Comparison of ENCODE assay signal across 1 cellular context in genomic region chr3:149299938-149300791, GRCh38.
TF ChIP-seq lines count a peak whose summit lies in the region.

No MANE protein-coding gene starts in this region.

TF ChIP-seq in HepG2, 621 proteins besides CTCF, POLR2A, EP300 and RAD21 (continued from another document and continues in another):
- TF ChIP-seq ZSCAN9 (CRISPR knock-in tag; IDR thresholded peaks at IDR 0.05; ENCODE audit: borderline replicate concordance), result no peak
- no peak for TF ChIP-seq ZNF563 (CRISPR knock-in tag; IDR thresholded peaks at IDR 0.05)
- no peak for TF ChIP-seq SALL2 (CRISPR knock-in tag; IDR thresholded peaks at IDR 0.05)
- no peak for TF ChIP-seq ZFP82 (CRISPR knock-in tag; IDR thresholded peaks at IDR 0.05; ENCODE audit: borderline replicate concordance)
- TF ChIP-seq ZFP91 (CRISPR knock-in tag; IDR thresholded peaks at IDR 0.05; ENCODE audit: borderline replicate concordance), result no peak
- TF ChIP-seq PRDM15 (CRISPR knock-in tag; IDR thresholded peaks at IDR 0.05), result no peak
- TF ChIP-seq THAP7 (CRISPR knock-in tag; IDR thresholded peaks at IDR 0.05), result no peak
- TF ChIP-seq ZNF713 (CRISPR knock-in tag; IDR thresholded peaks at IDR 0.05), result no peak
- TF ChIP-seq SMC3 (IDR thresholded peaks at IDR 0.05; ENCODE audit: low read length), result no peak
- no peak for TF ChIP-seq BHLHE40 (IDR thresholded peaks at IDR 0.05; ENCODE audit: low read length)
- TF ChIP-seq ZNF317 (CRISPR knock-in tag; IDR thresholded peaks at IDR 0.05), result no peak
- no peak for TF ChIP-seq ZNF350 (CRISPR knock-in tag; IDR thresholded peaks at IDR 0.05; ENCODE audit: borderline replicate concordance, low read depth)
- TF ChIP-seq NFYB (CRISPR knock-in tag; IDR thresholded peaks at IDR 0.05), result no peak
- TF ChIP-seq MAX (IDR thresholded peaks at IDR 0.05), result peak; percentile 20; the same call in 1 of the 2 replicates
- TF ChIP-seq CEBPG (CRISPR knock-in tag; IDR thresholded peaks at IDR 0.05), result peak; percentile 58; the same call in 1 of the 2 replicates
- peak; percentile 16; the same call in 1 of the 2 replicates for TF ChIP-seq MLX (CRISPR knock-in tag; IDR thresholded peaks at IDR 0.05)
- no peak for TF ChIP-seq AHR (CRISPR knock-in tag; IDR thresholded peaks at IDR 0.05)
- TF ChIP-seq ZNF281 (CRISPR knock-in tag; IDR thresholded peaks at IDR 0.05; ENCODE audit: borderline replicate concordance), result no peak
- no peak for TF ChIP-seq TMF1 (CRISPR knock-in tag; IDR thresholded peaks at IDR 0.05; ENCODE audit: low read depth)
- no peak for TF ChIP-seq CCAR2 (optimal IDR thresholded peaks at IDR 0.05; ENCODE audit: low read depth, low read length)
- no peak for TF ChIP-seq SNAPC2 (CRISPR knock-in tag; IDR thresholded peaks at IDR 0.05)
- peak; percentile 66 for TF ChIP-seq PAXIP1 (CRISPR knock-in tag; conservative IDR thresholded peaks at IDR 0.05)
- TF ChIP-seq MYNN (CRISPR knock-in tag; IDR thresholded peaks at IDR 0.05; ENCODE audit: low read depth), result no peak
- no peak for TF ChIP-seq ATAD3A (CRISPR knock-in tag; IDR thresholded peaks at IDR 0.05)
- TF ChIP-seq ZNF776 (CRISPR knock-in tag; IDR thresholded peaks at IDR 0.05), result no peak
- peak; percentile 75 for TF ChIP-seq ARID5B (CRISPR knock-in tag; IDR thresholded peaks at IDR 0.05)
- TF ChIP-seq ZNF484 (CRISPR knock-in tag; IDR thresholded peaks at IDR 0.05; ENCODE audit: borderline replicate concordance, low read depth), result no peak
- TF ChIP-seq SMARCE1 (IDR thresholded peaks at IDR 0.05; ENCODE audit: borderline replicate concordance), result no peak
- 0 out of 2 replicates have a peak, but pooled peaks have one; percentile 38 for TF ChIP-seq MXD4 (CRISPR knock-in tag; IDR thresholded peaks at IDR 0.05)
- no peak for TF ChIP-seq KLF12 (CRISPR knock-in tag; IDR thresholded peaks at IDR 0.05; ENCODE audit: borderline replicate concordance)
- no peak for TF ChIP-seq KDM5A (IDR thresholded peaks at IDR 0.05; ENCODE audit: borderline replicate concordance, low read length)
- TF ChIP-seq NCOA1 (CRISPR knock-in tag; IDR thresholded peaks at IDR 0.05), result no peak
- TF ChIP-seq ZNF784 (CRISPR knock-in tag; IDR thresholded peaks at IDR 0.05; ENCODE audit: borderline replicate concordance), result no peak
- TF ChIP-seq ZNF772 (CRISPR knock-in tag; IDR thresholded peaks at IDR 0.05), result no peak
- TF ChIP-seq RXRB (CRISPR knock-in tag; IDR thresholded peaks at IDR 0.05; ENCODE audit: borderline replicate concordance), result peak; percentile 92
- 0 out of 2 replicates have a peak, but pooled peaks have one; percentile 42 for TF ChIP-seq SIX1 (CRISPR knock-in tag; IDR thresholded peaks at IDR 0.05; ENCODE audit: borderline replicate concordance)
